Comparison of ENCODE assay signal across 9 cellular contexts in the genomic region with DNA sequence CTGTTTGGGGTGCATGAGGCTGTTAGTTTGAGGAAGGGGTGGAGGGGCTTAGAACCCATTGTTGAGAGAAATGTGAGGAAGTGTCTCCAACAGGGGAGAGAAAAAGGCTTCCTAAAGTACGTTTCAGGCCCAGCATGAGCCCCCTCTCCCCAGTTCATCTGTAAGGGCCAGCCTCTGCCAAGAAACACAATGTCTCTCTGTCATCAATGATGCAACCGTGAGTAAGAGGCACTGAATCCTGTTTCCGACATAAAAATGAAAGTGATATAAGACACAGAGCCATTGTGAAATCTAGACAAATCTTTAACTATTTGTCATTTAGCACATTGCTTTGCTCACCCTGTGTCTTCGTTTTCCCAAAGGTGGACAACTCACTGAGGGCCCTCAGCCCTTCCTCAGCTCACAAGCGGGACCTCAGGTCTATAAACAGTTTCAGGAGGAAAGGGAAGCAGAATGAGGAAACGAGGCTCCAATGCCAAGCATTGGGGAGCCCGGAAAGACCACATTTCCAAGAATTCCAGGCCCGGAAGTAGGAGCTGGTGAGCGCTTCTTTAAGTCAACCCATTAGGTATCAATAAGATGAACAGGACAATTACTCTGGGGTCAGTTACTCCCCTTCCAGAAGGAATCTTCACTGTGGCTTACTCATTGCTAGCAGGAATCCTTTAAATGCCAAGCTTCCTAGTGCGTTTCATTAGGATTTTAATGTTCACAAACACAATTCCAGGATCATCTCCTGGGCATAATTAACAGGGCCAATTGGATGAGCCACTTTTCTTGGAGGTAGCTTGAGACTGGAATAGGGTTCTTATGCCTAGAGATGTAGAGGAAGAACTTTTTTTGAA. TPM values are rescaled to one million over a fixed set of nuclear protein-coding genes. Genes with fewer than 3 reads are reported as not detected.
DNase-seq lines count a peak whose midpoint lies in the region; ATAC-seq and TF ChIP-seq lines count a peak whose summit lies in the region.
"Had no signal": no experiment of that assay in that cellular context is flagged by ENCODE, and none has a peak within 500 bp of the region (broad histone marks: within the 10 kb centered on the region; RNA-seq: fewer than 3 reads in every experiment).

No MANE protein-coding gene starts in this region.

- H3K27me3 ChIP-seq in muscle layer of duodenum (ENCODE audit: low read depth, low read length) (no peaks in the 10 kb centered on the region), dorsolateral prefrontal cortex (peaks cover 0 to 2% (median 0%) of the 10 kb centered on the region in 45 donors)

- H3K27ac ChIP-seq in muscle layer of duodenum (ENCODE audit: low read length), result peak overlapping the region; percentile 52
- peak overlapping the region in 16 of 59 donors; percentile 2 to 69 (median 28) for H3K27ac ChIP-seq in dorsolateral prefrontal cortex

- H3K36me3 ChIP-seq in muscle layer of duodenum (ENCODE audit: control insufficient read depth in 1 of 2, insufficient read depth in 2 of 2, low read length in 2 of 2), result no peaks in the 10 kb centered on the region

- H3K9me3 ChIP-seq in muscle layer of duodenum (ENCODE audit: control insufficient read depth in 1 of 2, low read length in 2 of 2), result no peaks in the 10 kb centered on the region

- H3K4me1 ChIP-seq in muscle layer of duodenum (ENCODE audit: control insufficient read depth in 1 of 2, insufficient read depth in 2 of 2, low read length in 2 of 2), result peaks cover 0 to 10% of the 10 kb centered on the region in 2 donors

- DNase-seq in AG10803 (ENCODE audit: low read depth) (peak; percentile 95), NAMALWA (ENCODE audit: low spot score) (peak; percentile 6), dedifferentiated amniotic fluid mesenchymal stem cell (ENCODE audit: extremely low spot score) (peak; percentile 98), HT-29 (ENCODE audit: low spot score) (no peak), dorsolateral prefrontal cortex (no peak)
- DNase-seq in stimulated activated CD4-positive, alpha-beta T cell treated with anti-CD3 and anti-CD28 coated beads, Interleukin-15, amount 100 ng/mL, for 24 hours, result no peak
- DNase-seq: NCI-H2029 treated with DMSO at 0.1 percent for 48 hours had no signal

- ATAC-seq in HG03025 (IDR thresholded peaks at IDR 0.05; ENCODE audit: low FRiP score, unreplicated experiment), result no peak

- H3K4me3 ChIP-seq in AG10803 (ENCODE audit: low read length) (no peak overlapping the region), muscle layer of duodenum (ENCODE audit: low read depth in 1 of 2, low read length in 2 of 2) (peak overlapping the region in 1 of 2 donors; percentile 43), dorsolateral prefrontal cortex (peak overlapping the region in 21 of 59 donors; percentile 1 to 50 (median 22))

- intact Hi-C loops in dorsolateral prefrontal cortex (cut with DNase I), result no loop called here

- TF ChIP-seq CTCF in AG10803 (conservative IDR thresholded peaks at IDR 0.05; ENCODE audit: low read length), result no peak
- no peak for TF ChIP-seq CTCF in dorsolateral prefrontal cortex (IDR thresholded peaks at IDR 0.05 in 54 of 56, conservative IDR thresholded peaks at IDR 0.05 in 2 of 56; ENCODE audit: low read depth in 1 of 56, partially characterized antibody in 56 of 56)

RNA-seq across cellular contexts. Expression of a gene that starts 59.0 kb away (rescaled TPM):
- 51.6 and 53.9 TPM in 2 replicates for total RNA-seq in HT-29 (2014; rRNA removed; shearing (Covaris generic))
- 10 to 100 TPM in 43 of 120 experiments, 1 to 10 TPM in 77; 1.7 to 32.7 (median 8.3) TPM for total RNA-seq in dorsolateral prefrontal cortex

Comparison
In these comparisons a context has a peak if more than half of its experiments do, and no peak if none do; other contexts are left out.
1. DNase-seq: peak in AG10803 (single experiment), NAMALWA (single experiment) and dedifferentiated amniotic fluid mesenchymal stem cell (single experiment); none in HT-29 (single experiment), dorsolateral prefrontal cortex (0 of 10) and stimulated activated CD4-positive, alpha-beta T cell treated with anti-CD3 and anti-CD28 coated beads, Interleukin-15, amount 100 ng/mL, for 24 hours (single experiment).